Comparison of ENCODE assay signal across 8 cellular contexts in genomic region chr15:25862469-25863066, GRCh38. TPM values are rescaled to one million over a fixed set of nuclear protein-coding genes. Genes with fewer than 3 reads are reported as not detected.
DNase-seq lines count a peak whose midpoint lies in the region; ATAC-seq and TF ChIP-seq lines count a peak whose summit lies in the region.

No MANE protein-coding gene starts in this region.

- 1% methylated on average over 43 to 54 of the region's 62 CpGs for WGBS in GM23248 (ENCODE audit: low coverage in 1 of 2, low lambda C conversion rate in 2 of 2, missing lambda C conversion rate in 2 of 2), 2 experiments

- no peaks in the 10 kb centered on the region for H3K9me2 ChIP-seq in GM23248 (ENCODE audit: insufficient read depth)

- H3K4me3 Mint-ChIP-seq in activated CD8-positive, alpha-beta T cell treated with anti-CD3 and anti-CD28 coated beads, Interleukin-2, amount 10 ng/mL, durations not matched to agents 7 days and 5 days, result peak overlapping the region; percentile 96

- DNase-seq in GM23248, result peak; percentile 62
- peak; percentile 57 for DNase-seq in activated CD8-positive, alpha-beta T cell treated with anti-CD3 and anti-CD28 coated beads, Interleukin-2, amount 10 ng/mL, durations not matched to agents 7 days and 5 days
- peak; percentile 24 for DNase-seq in fibroblast of mammary gland (ENCODE audit: low read depth)
- DNase-seq in osteoblast (ENCODE audit: insufficient read length, low spot score, missing footprints), result peak; percentile 92
- no peak for DNase-seq in NK-92 (lab: John Stamatoyannopoulos, UW; ENCODE audit: unreplicated experiment)
- no peak for DNase-seq in cerebellar nuclear complex (lab: John Stamatoyannopoulos, UW)

- H3K4me3 ChIP-seq in GM23248 (peak overlapping the region; percentile 96), fibroblast of mammary gland (ENCODE audit: control insufficient read depth, low read depth, low read length) (peak overlapping the region; percentile 53), osteoblast (ENCODE audit: insufficient read depth, low read length) (peak overlapping the region; percentile 85)

- peaks cover 10% of the 10 kb centered on the region for H3K27me3 Mint-ChIP-seq in activated CD8-positive, alpha-beta T cell treated with anti-CD3 and anti-CD28 coated beads, Interleukin-2, amount 10 ng/mL, durations not matched to agents 7 days and 5 days (ENCODE audit: low read depth)

- no peak for TF ChIP-seq CTCF in fibroblast of mammary gland (conservative IDR thresholded peaks at IDR 0.05; ENCODE audit: control insufficient read depth, insufficient read depth, low read depth, low read length)
- no peak for TF ChIP-seq CTCF in osteoblast (IDR thresholded peaks at IDR 0.05; ENCODE audit: extremely low read depth, low read depth, low read length)

- H3K36me3 ChIP-seq in GM23248 (ENCODE audit: low read depth) (peaks cover 6% of the 10 kb centered on the region; the same call in 1 of the 2 replicates), osteoblast (ENCODE audit: insufficient read depth, low read length) (peaks cover 7% of the 10 kb centered on the region)

- peaks cover 45% of the 10 kb centered on the region for H3K36me3 Mint-ChIP-seq in activated CD8-positive, alpha-beta T cell treated with anti-CD3 and anti-CD28 coated beads, Interleukin-2, amount 10 ng/mL, durations not matched to agents 7 days and 5 days (ENCODE audit: low read depth)

- H3K9me3 Mint-ChIP-seq in activated CD8-positive, alpha-beta T cell treated with anti-CD3 and anti-CD28 coated beads, Interleukin-2, amount 10 ng/mL, durations not matched to agents 7 days and 5 days (ENCODE audit: insufficient read depth), result no peaks in the 10 kb centered on the region

- H2AFZ ChIP-seq in GM23248 (no peak overlapping the region), osteoblast (ENCODE audit: low read length) (peak overlapping the region; percentile 73)

- H3K27ac ChIP-seq in GM23248 (peak overlapping the region; percentile 87), osteoblast (ENCODE audit: low read depth, low read length) (peak overlapping the region; percentile 64)

- H3K9ac ChIP-seq in GM23248, result peak overlapping the region; percentile 95

- H3K4me1 Mint-ChIP-seq in activated CD8-positive, alpha-beta T cell treated with anti-CD3 and anti-CD28 coated beads, Interleukin-2, amount 10 ng/mL, durations not matched to agents 7 days and 5 days (ENCODE audit: low read depth), result peaks cover 48% of the 10 kb centered on the region

- H4K20me1 ChIP-seq in GM23248 (ENCODE audit: insufficient read depth), result no peaks in the 10 kb centered on the region
- peaks cover 4% of the 10 kb centered on the region for H4K20me1 ChIP-seq in osteoblast (ENCODE audit: insufficient read depth, low read length)

- no peaks in the 10 kb centered on the region for H3K9me3 ChIP-seq in GM23248 (ENCODE audit: low read depth)
- H3K9me3 ChIP-seq in osteoblast (ENCODE audit: low read depth, low read length), result no peaks in the 10 kb centered on the region

- CTCF ChIA-PET in activated CD8-positive, alpha-beta T cell treated with anti-CD3 and anti-CD28 coated beads, Interleukin-2, amount 10 ng/mL, durations not matched to agents 7 days and 5 days (lab: Charles Lee), result interaction anchor here (0.7 to 2.2 kb wide), 6 partner anchors 9 to 79 kb away, joined by 3 to 15 read pairs (median 5); no protein-coding TSS in a partner anchor

- POLR2A ChIA-PET in activated CD8-positive, alpha-beta T cell treated with anti-CD3 and anti-CD28 coated beads, Interleukin-2, amount 10 ng/mL, durations not matched to agents 7 days and 5 days (lab: Charles Lee), result interaction anchor here (0.6 to 3.9 kb wide), 7 partner anchors 9 to 123 kb away, joined by 3 to 42 read pairs (median 6); no protein-coding TSS in a partner anchor

- H3K4me1 ChIP-seq in GM23248 (ENCODE audit: insufficient read depth) (peaks cover 26% of the 10 kb centered on the region), osteoblast (ENCODE audit: insufficient read depth, low read length) (peaks cover 35% of the 10 kb centered on the region)

- in situ Hi-C loops in GM23248 (cut with MboI), result no loop called here

- H3K27me3 ChIP-seq in GM23248 (replicated peaks; ENCODE audit: insufficient read depth), result no peaks in the 10 kb centered on the region
- no peaks in the 10 kb centered on the region for H3K27me3 ChIP-seq in osteoblast (ENCODE audit: insufficient read depth, low read length)

- H3K4me2 ChIP-seq in GM23248 (ENCODE audit: unreplicated experiment) (peak overlapping the region; percentile 97), osteoblast (ENCODE audit: insufficient read depth, low read length) (peak overlapping the region; percentile 95)

- peak overlapping the region; percentile 95 for H3K27ac Mint-ChIP-seq in activated CD8-positive, alpha-beta T cell treated with anti-CD3 and anti-CD28 coated beads, Interleukin-2, amount 10 ng/mL, durations not matched to agents 7 days and 5 days

- ATAC-seq in activated CD8-positive, alpha-beta T cell treated with anti-CD3 and anti-CD28 coated beads, Interleukin-2, amount 10 ng/mL, durations not matched to agents 7 days and 5 days, result peak; percentile 48
- ATAC-seq in GM19455 (IDR thresholded peaks at IDR 0.05; ENCODE audit: unreplicated experiment) (no peak), HG02970 (IDR thresholded peaks at IDR 0.05; ENCODE audit: low FRiP score, unreplicated experiment) (no peak)

- peaks cover 6% of the 10 kb centered on the region; the same call in 1 of the 2 replicates for H3F3A ChIP-seq in GM23248 (ENCODE audit: insufficient read depth)

- H3K79me2 ChIP-seq in GM23248 (ENCODE audit: insufficient read depth) (peaks cover 65% of the 10 kb centered on the region), osteoblast (ENCODE audit: insufficient read depth, low read length) (peaks cover 52% of the 10 kb centered on the region)

RNA-seq across cellular contexts. Expression of gene ATP10A, which starts 0.6 kb away (rescaled TPM):
- total RNA-seq in GM23248 (2014; rRNA removed; shearing (Covaris generic)), result 64.1 and 73.1 TPM in 2 replicates
- polyA plus RNA-seq in GM23248 (2016; fragmentation: Nextera tagmentation; extraction: Ambion mirVana), result 20.4 and 22.2 TPM in 2 replicates
- total RNA-seq in activated CD8-positive, alpha-beta T cell treated with anti-CD3 and anti-CD28 coated beads, Interleukin-2, amount 10 ng/mL, durations not matched to agents 7 days and 5 days, result 10 to 100 TPM; 53.8 to 58.9 TPM
- total RNA-seq in osteoblast, result 26.5 and 32.9 TPM in 2 replicates

Comparison
In these comparisons a context has a peak if more than half of its experiments do, and no peak if none do; other contexts are left out.
1. DNase-seq: peak in GM23248 (single experiment), activated CD8-positive, alpha-beta T cell treated with anti-CD3 and anti-CD28 coated beads, Interleukin-2, amount 10 ng/mL, durations not matched to agents 7 days and 5 days (single experiment), fibroblast of mammary gland (single experiment) and osteoblast (single experiment); none in NK-92 (single experiment) and cerebellar nuclear complex (0 of 2).
2. Peak in every context shown above with its lines, with median percentiles within 50 percentile points of each other: H3K4me3 ChIP-seq.